Comparison of ENCODE assay signal across 1 cellular context in the genomic region with DNA sequence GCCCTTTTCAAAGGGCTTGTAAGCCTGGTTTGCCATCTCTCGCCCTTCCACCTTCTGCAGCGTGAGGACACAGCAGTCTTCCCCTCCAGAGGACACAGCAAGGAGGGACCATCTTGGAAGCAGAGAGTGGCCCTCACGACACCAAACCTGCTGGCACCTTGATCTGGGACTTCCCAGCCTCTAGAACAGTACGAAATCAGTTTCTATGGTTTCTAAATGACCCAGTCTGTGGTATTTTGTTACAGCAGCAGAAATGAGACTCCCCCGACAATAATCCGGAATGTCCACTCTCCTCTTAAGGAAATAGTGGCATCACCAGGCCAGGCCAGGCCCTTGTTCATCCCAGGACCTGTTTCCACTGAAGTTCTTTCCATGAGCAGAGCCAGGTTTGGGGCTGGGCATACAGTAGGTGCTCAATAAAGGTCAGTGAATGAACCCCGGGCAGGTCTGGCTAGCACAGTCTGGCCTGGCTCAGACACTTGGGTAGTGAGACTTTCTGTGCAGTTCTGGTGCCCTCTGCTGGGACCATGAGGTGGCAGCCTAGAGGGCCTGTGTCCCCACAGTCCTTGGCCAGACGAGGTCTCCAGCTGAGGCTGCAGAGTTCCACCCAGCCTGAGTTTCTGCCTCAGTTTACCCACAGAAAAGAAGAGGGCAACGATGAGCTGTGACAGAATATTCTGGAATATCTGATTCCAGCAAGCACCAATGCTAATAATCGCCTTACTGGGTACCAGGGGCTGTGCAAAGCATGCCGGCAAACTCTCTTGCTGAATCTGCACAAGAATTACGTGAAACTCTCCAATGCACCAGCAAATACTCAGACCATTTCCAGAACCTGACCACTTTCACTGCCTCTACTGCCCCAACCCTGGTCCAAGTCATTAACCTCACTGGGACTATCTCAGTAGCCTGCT.
TF ChIP-seq lines count a peak whose summit lies in the region.

No MANE protein-coding gene starts in this region.

TF ChIP-seq in HCT116, 20 proteins besides CTCF, POLR2A, EP300 and RAD21 (continued from another document):
- TF ChIP-seq SP1 (IDR thresholded peaks at IDR 0.05; ENCODE audit: low read depth) (no peak), TCF7L2 (IDR thresholded peaks at IDR 0.05; ENCODE audit: borderline replicate concordance, extremely low read depth, insufficient read depth, insufficient read length) (no peak), ZNF274 (IDR thresholded peaks at IDR 0.05; ENCODE audit: low read depth, low read length) (no peak), JUND (IDR thresholded peaks at IDR 0.05) (no peak)
